In genomic region chrX:151510203-151510602, GRCh38 we compare ENCODE assay signal across 26 cellular contexts. TPM values are rescaled to one million over a fixed set of nuclear protein-coding genes. Genes with fewer than 3 reads are reported as not detected.
"Had no signal": no experiment of that assay in that cellular context is flagged by ENCODE, and none has a peak within 500 bp of the region (broad histone marks: within the 10 kb centered on the region; RNA-seq: fewer than 3 reads in every experiment).

No MANE protein-coding gene starts in this region.

- H3K27ac ChIP-seq: PC-9, Peyer's patch, SJCRH30 had no signal

- DNase-seq: IMR-90; Karpas-422; KG1; MG63; NCI-H1092; NCI-H1417; NCI-H1436 treated with DMSO at 0.1 percent for 48 hours; NCI-H1694; NCI-H187 treated with DMSO at 0.1 percent for 48 hours; NCI-H2029 treated with DMSO at 0.1 percent for 48 hours; NCI-H2171 treated with DMSO at 0.1 percent for 48 hours; NCI-H345; NCI-H524 treated with DMSO at 0.1 percent for 48 hours; NCI-H69; NCI-H774; NK-92 treated with Interleukin-12 subunit alpha and Interleukin-12 subunit beta, amount 100 ng/mL, for 24 hours; PC-9; Peyer's patch; SHP77 treated with DMSO at 0.1 percent for 48 hours; SJCRH30 had no signal

- H3K36me3 ChIP-seq: MG63, Peyer's patch, SJCRH30 had no signal

- H3K4me2 ChIP-seq: PC-9 had no signal

- H3K27me3 ChIP-seq: MG63, Peyer's patch, SJCRH30 had no signal

- H3K4me3 ChIP-seq: MG63, PC-9, Peyer's patch, SJCRH30 had no signal

- H3K9me3 ChIP-seq: MG63, Peyer's patch, SJCRH30 had no signal

- H3K4me1 ChIP-seq: Peyer's patch, SJCRH30 had no signal

- ATAC-seq: HepG2, Right ventricle myocardium inferior had no signal

RNA-seq across cellular contexts. Expression of gene PASD1, which starts 53.3 kb away (rescaled TPM):
- total RNA-seq: HepG2; IMR-90; NCI-H460; OCI-LY7; PC-9; Peyer's patch; Right ventricle myocardium inferior; RPMI7951; SJCRH30; T-helper 1 cell treated with Interleukin-12 subunit alpha and Interleukin-12 subunit beta and Interleukin-4 antibody, amounts not matched to agents 30 ng/mL and 1 ng/mL, for 36 hours had no signal
- polyA plus RNA-seq: HepG2, IMR-90 had no signal
